Comparison of ENCODE assay signal across 9 cellular contexts in genomic region chr2:234422242-234422641, GRCh38.
DNase-seq lines count a peak whose midpoint lies in the region; ATAC-seq and TF ChIP-seq lines count a peak whose summit lies in the region.
"Had no signal": no experiment of that assay in that cellular context is flagged by ENCODE, and none has a peak within 500 bp of the region (broad histone marks: within the 10 kb centered on the region; RNA-seq: fewer than 3 reads in every experiment).

No MANE protein-coding gene starts in this region.

- no peak for ATAC-seq in CD8-positive, alpha-beta T cell
- ATAC-seq in natural killer cell: peak in 1 of 3 donors; percentile 12
- ATAC-seq in HG03432 (IDR thresholded peaks at IDR 0.05; ENCODE audit: unreplicated experiment): no peak
- no peak for ATAC-seq in GM21367 (IDR thresholded peaks at IDR 0.05; ENCODE audit: unreplicated experiment)
- ATAC-seq in GM18520 (IDR thresholded peaks at IDR 0.05; ENCODE audit: unreplicated experiment): no peak

- H3K4me1 ChIP-seq in CD8-positive, alpha-beta T cell (ENCODE audit: insufficient read depth, low read length): peaks cover 76% of the 10 kb centered on the region
- H3K4me1 ChIP-seq in Loucy (ENCODE audit: insufficient read depth, low read length, poor library complexity, severe bottlenecking) (peaks cover 64% of the 10 kb centered on the region), mammary epithelial cell (ENCODE audit: insufficient read depth, low read length) (peaks cover 43% of the 10 kb centered on the region)

- peaks cover 77% of the 10 kb centered on the region for H3K4me1 Mint-ChIP-seq in CD8-positive, alpha-beta T cell (ENCODE audit: low read depth)
- peaks cover 71 to 80% of the 10 kb centered on the region in 2 donors for H3K4me1 Mint-ChIP-seq in natural killer cell

- peak overlapping the region; percentile 100 for H3K27ac Mint-ChIP-seq in CD8-positive, alpha-beta T cell
- H3K27ac Mint-ChIP-seq in natural killer cell: peak overlapping the region; percentile 98 to 100

- no peak overlapping the region for H3K4me3 ChIP-seq in CD8-positive, alpha-beta T cell (ENCODE audit: low read depth, low read length)
- no peak overlapping the region for H3K4me3 ChIP-seq in Loucy (ENCODE audit: low read length, poor library complexity, severe bottlenecking)
- no peak overlapping the region for H3K4me3 ChIP-seq in mammary epithelial cell (replicated peaks in 1 of 3; ENCODE audit: insufficient read depth in 1 of 3, low read depth in 2 of 3, low read length in 3 of 3)

- intact Hi-C loops in CD8-positive, alpha-beta T cell (cut with DNase I, micrococcal nuclease): loop anchor here (1.0 to 10.0 kb wide), 7 partner anchors 24 to 445 kb away; no protein-coding TSS in a partner anchor
- intact Hi-C loops in mammary epithelial cell (cut with micrococcal nuclease) (loop anchor here (1.0 to 10.0 kb wide), 6 partner anchors 72 to 447 kb away; no protein-coding TSS in a partner anchor), natural killer cell (cut with micrococcal nuclease) (loop anchor here (2.0 to 10.0 kb wide), 3 partner anchors 69 to 427 kb away; no protein-coding TSS in a partner anchor)

- dilution Hi-C loops in mammary epithelial cell (cut with HindIII; ENCODE audit: low sequenced_read_pairs): no loop called here

- DNase-seq in CD8-positive, alpha-beta T cell: peak in 1 of 7 experiments; percentile 27
- DNase-seq in mammary epithelial cell (peak; percentile 93), natural killer cell (no peak), hippocampal formation (lab: John Stamatoyannopoulos, UW) (no peak)
- DNase-seq: NCI-H510A treated with DMSO at 0.1 percent for 48 hours had no signal

- H3K9me3 ChIP-seq in CD8-positive, alpha-beta T cell (ENCODE audit: low read length): no peaks in the 10 kb centered on the region
- no peaks in the 10 kb centered on the region for H3K9me3 ChIP-seq in Loucy (ENCODE audit: insufficient read depth, low read depth, low read length)
- no peaks in the 10 kb centered on the region for H3K9me3 ChIP-seq in mammary epithelial cell (replicated peaks; ENCODE audit: insufficient read depth, low read length)

- peak overlapping the region; percentile 77 for H3K27ac ChIP-seq in CD8-positive, alpha-beta T cell (ENCODE audit: low read depth, low read length)
- H3K27ac ChIP-seq in mammary epithelial cell (ENCODE audit: insufficient read depth, low read depth, low read length): peak overlapping the region; percentile 13

- peaks cover 7% of the 10 kb centered on the region for H3K36me3 Mint-ChIP-seq in CD8-positive, alpha-beta T cell
- no peaks in the 10 kb centered on the region for H3K36me3 Mint-ChIP-seq in natural killer cell

- no peaks in the 10 kb centered on the region for H3K27me3 Mint-ChIP-seq in CD8-positive, alpha-beta T cell (ENCODE audit: low read depth)
- no peaks in the 10 kb centered on the region for H3K27me3 Mint-ChIP-seq in natural killer cell (ENCODE audit: low read depth in 2 of 2)

- H3K9me2 ChIP-seq in Loucy (replicated peaks; ENCODE audit: low read depth, low read length): no peaks in the 10 kb centered on the region

- H3K4me2 ChIP-seq in Loucy (ENCODE audit: low read depth, low read length, poor library complexity, severe bottlenecking): peak overlapping the region; percentile 6
- H3K4me2 ChIP-seq in mammary epithelial cell (ENCODE audit: insufficient read depth, low read depth, low read length): peak overlapping the region; percentile 4

- no TSS peak for BruUV-seq in mammary epithelial cell (replicated peaks; lab: Mats Ljungman, UMichigan)

- peaks cover 16% of the 10 kb centered on the region for H3F3A ChIP-seq in Loucy (ENCODE audit: low read depth)

- no peak for TF ChIP-seq CTCF in CD8-positive, alpha-beta T cell (IDR thresholded peaks at IDR 0.05)
- TF ChIP-seq CTCF in Loucy (conservative IDR thresholded peaks at IDR 0.05; ENCODE audit: low read length) (no peak), mammary epithelial cell (conservative IDR thresholded peaks at IDR 0.05 in 1 of 2, IDR thresholded peaks at IDR 0.05 in 1 of 2; ENCODE audit: extremely low read depth in 1 of 2, insufficient read depth in 1 of 2, low read depth in 1 of 2, low read length in 2 of 2) (no peak), natural killer cell (IDR thresholded peaks at IDR 0.05) (no peak)

- no peak overlapping the region; the same call in 1 of the 2 replicates for H2AFZ ChIP-seq in Loucy (ENCODE audit: low read length)
- no peak overlapping the region for H2AFZ ChIP-seq in mammary epithelial cell (ENCODE audit: low read depth, low read length)

- H3K9me3 Mint-ChIP-seq in CD8-positive, alpha-beta T cell: peaks cover 7% of the 10 kb centered on the region
- peaks cover 0 to 3% of the 10 kb centered on the region in 2 donors for H3K9me3 Mint-ChIP-seq in natural killer cell

- POLR2A ChIA-PET in CD8-positive, alpha-beta T cell (lab: Charles Lee): interaction anchor here (1.0 to 8.0 kb wide), 13 partner anchors 10 to 130 kb away, joined by 3 to 77 read pairs (median 4); partner anchors contain the start of gene ARL4C

- CTCF ChIA-PET in CD8-positive, alpha-beta T cell (lab: Charles Lee): interaction anchor here (0.6 to 6.0 kb wide), 14 partner anchors 15 to 287 kb away, joined by 3 to 50 read pairs (median 4); partner anchors contain the start of gene ARL4C
- CTCF ChIA-PET in mammary epithelial cell (lab: Charles Lee; ENCODE audit: low non-redundant PET): interaction anchor here (0.7 to 1.1 kb wide), 2 partner anchors 123 to 287 kb away, joined by 3 to 5 read pairs; no protein-coding TSS in a partner anchor

- no peaks in the 10 kb centered on the region for H3K27me3 ChIP-seq in CD8-positive, alpha-beta T cell (ENCODE audit: insufficient read depth, low read length)
- no peaks in the 10 kb centered on the region for H3K27me3 ChIP-seq in Loucy (ENCODE audit: insufficient read depth, low read length, poor library complexity, severe bottlenecking)
- no peaks in the 10 kb centered on the region for H3K27me3 ChIP-seq in mammary epithelial cell (ENCODE audit: insufficient read depth, low read length)

- no peaks in the 10 kb centered on the region for H3K79me2 ChIP-seq in Loucy (ENCODE audit: insufficient read depth, low read length)
- no peaks in the 10 kb centered on the region for H3K79me2 ChIP-seq in mammary epithelial cell (ENCODE audit: insufficient read depth, low read length)

- peak overlapping the region; percentile 16 for H3K4me3 Mint-ChIP-seq in CD8-positive, alpha-beta T cell
- peak overlapping the region; percentile 85 for H3K4me3 Mint-ChIP-seq in natural killer cell

- WGBS in mammary epithelial cell (ENCODE audit: low coverage, missing lambda C conversion rate): 4% methylated on average over 3 of the region's 3 CpGs

- H4K20me1 ChIP-seq in Loucy (ENCODE audit: insufficient read depth, low read length, poor library complexity, severe bottlenecking): no peaks in the 10 kb centered on the region
- H4K20me1 ChIP-seq in mammary epithelial cell (ENCODE audit: insufficient read depth, low read length): no peaks in the 10 kb centered on the region

- H3K9ac ChIP-seq in Loucy (ENCODE audit: low read depth, low read length, poor library complexity, severe bottlenecking) (no peak overlapping the region), mammary epithelial cell (ENCODE audit: insufficient read depth, low read length) (no peak overlapping the region)

- in situ Hi-C loops in mammary epithelial cell (cut with MboI; ENCODE audit: low sequenced_read_pairs in 2 of 2): loop anchor here in 1 of 2 donors (10.0 kb wide), 1 partner anchor 287 kb away; no protein-coding TSS in a partner anchor

- H3K36me3 ChIP-seq in CD8-positive, alpha-beta T cell (ENCODE audit: insufficient read depth, low read length): no peaks in the 10 kb centered on the region
- H3K36me3 ChIP-seq in Loucy (ENCODE audit: insufficient read depth, low read length): no peaks in the 10 kb centered on the region
- H3K36me3 ChIP-seq in mammary epithelial cell (ENCODE audit: insufficient read depth, low read length): no peaks in the 10 kb centered on the region
